ENCODE assay signal across 1 cellular context in genomic region chr5:173764321-173765029, GRCh38.
TF ChIP-seq lines count a peak whose summit lies in the region.

No MANE protein-coding gene starts in this region.

TF ChIP-seq in HepG2, 621 proteins besides CTCF, POLR2A, EP300 and RAD21 (continued from another document and continues in another):
- TF ChIP-seq ZNF280D (CRISPR knock-in tag; IDR thresholded peaks at IDR 0.05) (no peak), ZNF788 (CRISPR knock-in tag; IDR thresholded peaks at IDR 0.05; ENCODE audit: borderline replicate concordance) (peak; percentile 24; the same call in 1 of the 2 replicates), CEBPG (CRISPR knock-in tag; IDR thresholded peaks at IDR 0.05) (peak; percentile 9; the same call in 1 of the 2 replicates), CBX5 (CRISPR knock-in tag; IDR thresholded peaks at IDR 0.05; ENCODE audit: borderline replicate concordance) (peak; percentile 63; the same call in 1 of the 2 replicates), ZNF18 (CRISPR knock-in tag; IDR thresholded peaks at IDR 0.05; ENCODE audit: insufficient replicate concordance) (no peak), HOXA3 (CRISPR knock-in tag; IDR thresholded peaks at IDR 0.05) (peak; percentile 64; the same call in 1 of the 2 replicates), SOX5 (CRISPR knock-in tag; IDR thresholded peaks at IDR 0.05; ENCODE audit: borderline replicate concordance) (peak; percentile 75; the same call in 1 of the 2 replicates), TCF7L2 (IDR thresholded peaks at IDR 0.05; ENCODE audit: low read depth, low read length) (no peak), SP4 (CRISPR knock-in tag; IDR thresholded peaks at IDR 0.05) (0 out of 2 replicates have a peak, but pooled peaks have one; percentile 9), ZNF605 (CRISPR knock-in tag; IDR thresholded peaks at IDR 0.05) (0 out of 2 replicates have a peak, but pooled peaks have one; percentile 38), TARDBP (CRISPR knock-in tag; IDR thresholded peaks at IDR 0.05) (peak; percentile 37; the same call in 1 of the 2 replicates), ATF1 (CRISPR knock-in tag; IDR thresholded peaks at IDR 0.05) (no peak), HIVEP1 (CRISPR knock-in tag; IDR thresholded peaks at IDR 0.05) (peak; percentile 46; the same call in 1 of the 2 replicates), HDAC6 (IDR thresholded peaks at IDR 0.05; ENCODE audit: low read depth, low read length) (no peak), RFX3 (CRISPR knock-in tag; IDR thresholded peaks at IDR 0.05) (no peak), ZIK1 (CRISPR knock-in tag; IDR thresholded peaks at IDR 0.05; ENCODE audit: borderline replicate concordance, low read depth) (no peak), RCOR2 (CRISPR knock-in tag; IDR thresholded peaks at IDR 0.05) (0 out of 2 replicates have a peak, but pooled peaks have one; percentile 20), ZBTB7B (CRISPR knock-in tag; IDR thresholded peaks at IDR 0.05) (peak; percentile 33; the same call in 1 of the 2 replicates), ZNF335 (CRISPR knock-in tag; IDR thresholded peaks at IDR 0.05) (peak; percentile 32; the same call in 1 of the 2 replicates), ATF4 (CRISPR knock-in tag; IDR thresholded peaks at IDR 0.05) (peak in 1 of 2 experiments; percentile 82; a peak in 2 of 4 replicates), ARID4A (CRISPR knock-in tag; IDR thresholded peaks at IDR 0.05; ENCODE audit: borderline replicate concordance) (peak; percentile 53; the same call in 1 of the 2 replicates), THAP9 (CRISPR knock-in tag; IDR thresholded peaks at IDR 0.05; ENCODE audit: borderline replicate concordance) (no peak; the same call in 1 of the 2 replicates), CBX2 (IDR thresholded peaks at IDR 0.05; ENCODE audit: low read depth, low read length) (no peak), CBX2 (CRISPR knock-in tag; IDR thresholded peaks at IDR 0.05; ENCODE audit: low read depth) (no peak), FOXO4 (CRISPR knock-in tag; conservative IDR thresholded peaks at IDR 0.05) (no peak), ZNF644 (CRISPR knock-in tag; IDR thresholded peaks at IDR 0.05; ENCODE audit: low read depth) (peak; percentile 76; the same call in 1 of the 2 replicates), SIX1 (CRISPR knock-in tag; IDR thresholded peaks at IDR 0.05; ENCODE audit: borderline replicate concordance) (peak; percentile 48; the same call in 1 of the 2 replicates), ZHX1 (CRISPR knock-in tag; IDR thresholded peaks at IDR 0.05; ENCODE audit: low read depth) (no peak), TFE3 (CRISPR knock-in tag; IDR thresholded peaks at IDR 0.05) (peak; percentile 82), GABPA (IDR thresholded peaks at IDR 0.05; ENCODE audit: low read depth, low read length) (no peak), GABPA (CRISPR knock-in tag; IDR thresholded peaks at IDR 0.05; ENCODE audit: low read depth) (0 out of 2 replicates have a peak, but pooled peaks have one; percentile 18)
